Comparison of ENCODE assay signal across 1 cellular context in genomic region chr4:53763813-53764597, GRCh38.
A peak's percentile ranks its signal among the peaks of the same experiment; 100 is the strongest.
TF ChIP-seq lines count a peak whose summit lies in the region.

No MANE protein-coding gene starts in this region.

TF ChIP-seq in SK-N-SH, 30 proteins besides CTCF, POLR2A, EP300 and RAD21 (continued from another document):
- TF ChIP-seq REST (IDR thresholded peaks at IDR 0.05; ENCODE audit: low read depth, low read length) (no peak), GATA2 (CRISPR knock-in tag; IDR thresholded peaks at IDR 0.05) (peak; percentile 69), TAF1 (IDR thresholded peaks at IDR 0.05; ENCODE audit: borderline replicate concordance, low read depth, low read length) (no peak), FOXM1 (IDR thresholded peaks at IDR 0.05; ENCODE audit: low read depth) (0 out of 2 replicates have a peak, but pooled peaks have one; percentile 37), JUND (IDR thresholded peaks at IDR 0.05) (peak; percentile 79), FOXJ3 (CRISPR knock-in tag; IDR thresholded peaks at IDR 0.05) (no peak), NFIC (IDR thresholded peaks at IDR 0.05; ENCODE audit: borderline replicate concordance) (peak; percentile 73), SMC3 (IDR thresholded peaks at IDR 0.05; ENCODE audit: low read depth, low read length) (no peak), FOSL2 (IDR thresholded peaks at IDR 0.05; ENCODE audit: borderline replicate concordance, low read depth) (peak; percentile 78), ELF1 (IDR thresholded peaks at IDR 0.05) (no peak), SIN3A (IDR thresholded peaks at IDR 0.05; ENCODE audit: borderline replicate concordance, low read depth, low read length) (no peak)
